ENCODE assay signal across 8 cellular contexts in the genomic region with DNA sequence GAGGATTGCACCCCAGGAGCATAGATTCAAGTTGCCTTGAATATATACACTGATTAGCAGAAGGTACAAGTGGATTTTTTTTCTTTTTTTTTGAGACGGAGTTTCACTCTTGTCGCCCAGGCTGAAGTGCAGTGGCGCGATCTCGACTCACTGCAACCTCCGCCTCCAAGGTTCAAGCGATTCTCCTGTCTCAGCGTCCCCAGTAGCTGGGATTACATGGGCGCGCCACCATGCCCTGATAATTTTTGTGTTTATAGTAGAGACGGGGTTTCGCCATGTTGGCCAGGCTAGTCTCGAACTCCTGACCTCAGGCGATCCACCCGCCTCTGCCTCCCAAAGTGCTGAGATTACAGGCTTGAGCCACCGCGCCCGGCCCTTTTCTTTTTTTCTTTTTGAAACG. TPM values are rescaled to one million over a fixed set of nuclear protein-coding genes. Genes with fewer than 3 reads are reported as not detected.
DNase-seq lines count a peak whose midpoint lies in the region; ATAC-seq and TF ChIP-seq lines count a peak whose summit lies in the region.
"Not testable (repeated sequence)": the region's sequence is repeated elsewhere in the genome, so short reads cannot be mapped to it uniquely, and the experiment has no call there.

No MANE protein-coding gene starts in this region.

- H3K27me3 Mint-ChIP-seq in CD8-positive, alpha-beta memory T cell; activated CD4-positive, alpha-beta memory T cell treated with anti-CD3 and anti-CD28 coated beads for 36 hours; memory B cell: not testable (repeated sequence)

- peak overlapping the region; percentile 99 to 100 (median 99) for H3K4me3 Mint-ChIP-seq in CD8-positive, alpha-beta memory T cell
- H3K4me3 Mint-ChIP-seq in activated CD4-positive, alpha-beta memory T cell treated with anti-CD3 and anti-CD28 coated beads for 36 hours = peak overlapping the region; percentile 97
- peak overlapping the region; percentile 99 for H3K4me3 Mint-ChIP-seq in memory B cell

- POLR2A ChIA-PET in CD8-positive, alpha-beta memory T cell (lab: Charles Lee) = interaction anchor here (0.9 to 1.6 kb wide), 2 partner anchors 188 to 543 kb away, joined by 3 to 6 read pairs; no protein-coding TSS in a partner anchor
- POLR2A ChIA-PET in activated CD4-positive, alpha-beta memory T cell treated with anti-CD3 and anti-CD28 coated beads for 36 hours (lab: Charles Lee) = interaction anchor here (0.7 to 1.7 kb wide), 6 partner anchors 9 to 544 kb away, joined by 3 to 10 read pairs (median 3); partner anchors contain the start of genes PRKCD and SELENOK

- peak overlapping the region; percentile 87 for H3K27ac ChIP-seq in CD8-positive, alpha-beta memory T cell (ENCODE audit: low read depth, low read length)
- peak overlapping the region; percentile 97 to 98 for H3K27ac ChIP-seq in breast epithelium
- H3K27ac ChIP-seq in prostate gland = peak overlapping the region; percentile 83 to 91
- peak overlapping the region; percentile 93 to 97 (median 95) for H3K27ac ChIP-seq in transverse colon

- peak overlapping the region; percentile 84 for H3K4me2 ChIP-seq in Loucy (ENCODE audit: low read depth, low read length, poor library complexity, severe bottlenecking)

- H3K27ac Mint-ChIP-seq in CD8-positive, alpha-beta memory T cell = peak overlapping the region; percentile 97 to 100 (median 99)
- H3K27ac Mint-ChIP-seq in activated CD4-positive, alpha-beta memory T cell treated with anti-CD3 and anti-CD28 coated beads for 36 hours = peak overlapping the region; percentile 90
- H3K27ac Mint-ChIP-seq in memory B cell = peak overlapping the region; percentile 99

- not testable (repeated sequence) for H3K9me3 ChIP-seq in CD8-positive, alpha-beta memory T cell (ENCODE audit: low read length); Loucy (ENCODE audit: insufficient read depth, low read depth, low read length); breast epithelium; prostate gland; transverse colon

- H3K27me3 ChIP-seq in CD8-positive, alpha-beta memory T cell (ENCODE audit: insufficient read depth, low read length, poor library complexity, severe bottlenecking); Loucy (ENCODE audit: insufficient read depth, low read length, poor library complexity, severe bottlenecking); breast epithelium; prostate gland (replicated peaks; ENCODE audit: insufficient read depth); transverse colon: not testable (repeated sequence)

- CTCF ChIA-PET in CD8-positive, alpha-beta memory T cell (lab: Charles Lee) = interaction anchor here (1.2 kb wide), 1 partner anchor 9 kb away, joined by 5 read pairs; no protein-coding TSS in a partner anchor
- CTCF ChIA-PET in activated CD4-positive, alpha-beta memory T cell treated with anti-CD3 and anti-CD28 coated beads for 36 hours (lab: Charles Lee) = interaction anchor here (0.9 to 1.3 kb wide), 2 partner anchors 9 to 50 kb away, joined by 3 read pairs; no protein-coding TSS in a partner anchor

- H3K9me2 ChIP-seq in Loucy (replicated peaks; ENCODE audit: low read depth, low read length) = not testable (repeated sequence)

- TF ChIP-seq EP300 in transverse colon (IDR thresholded peaks at IDR 0.05; ENCODE audit: low read depth) = not testable (repeated sequence)

- peaks cover 41% of the 10 kb centered on the region for H3K79me2 ChIP-seq in Loucy (ENCODE audit: insufficient read depth, low read length)

- H3K4me3 ChIP-seq in CD8-positive, alpha-beta memory T cell (ENCODE audit: low read length) = peak overlapping the region; percentile 79
- H3K4me3 ChIP-seq in Loucy (ENCODE audit: low read length, poor library complexity, severe bottlenecking) = peak overlapping the region; percentile 84
- peak overlapping the region; percentile 92 to 99 (median 94) for H3K4me3 ChIP-seq in breast epithelium
- H3K4me3 ChIP-seq in fibroblast of the aortic adventitia (ENCODE audit: low read depth, low read length) = peak overlapping the region; percentile 69
- H3K4me3 ChIP-seq in prostate gland = peak overlapping the region; percentile 81 to 87
- H3K4me3 ChIP-seq in transverse colon = peak overlapping the region in 3 of 4 donors; percentile 76 to 91 (median 89)

- H3K4me1 Mint-ChIP-seq in CD8-positive, alpha-beta memory T cell = peaks cover 36 to 47% (median 43%) of the 10 kb centered on the region in 3 donors
- H3K4me1 Mint-ChIP-seq in activated CD4-positive, alpha-beta memory T cell treated with anti-CD3 and anti-CD28 coated beads for 36 hours (ENCODE audit: low read depth) = peaks cover 20% of the 10 kb centered on the region
- not testable (repeated sequence) for H3K4me1 Mint-ChIP-seq in memory B cell

- not testable (repeated sequence) for ATAC-seq in memory B cell (ENCODE audit: low read depth)

- 87% methylated on average over 19 of the region's 19 CpGs for WGBS in prostate gland
- 84 to 88% methylated on average over 19 of the region's 19 CpGs for WGBS in transverse colon (ENCODE audit: low coverage in 1 of 2), 2 donors

- intact Hi-C loops in activated CD4-positive, alpha-beta memory T cell treated with anti-CD3 and anti-CD28 coated beads for 36 hours (cut with micrococcal nuclease) = loop anchor here (10.0 kb wide), 1 partner anchor 233 kb away; no protein-coding TSS in a partner anchor
- intact Hi-C loops in breast epithelium (cut with DNase I; ENCODE audit: low total_unique reads) = not testable (repeated sequence)
- intact Hi-C loops in prostate gland (cut with DNase I) (loop anchor here (10.0 kb wide), 1 partner anchor 123 kb away; no protein-coding TSS in a partner anchor), transverse colon (cut with DNase I; ENCODE audit: low total_unique reads) (loop anchor here (10.0 kb wide), 1 partner anchor 233 kb away; no protein-coding TSS in a partner anchor)

- H3K9me3 Mint-ChIP-seq in CD8-positive, alpha-beta memory T cell; activated CD4-positive, alpha-beta memory T cell treated with anti-CD3 and anti-CD28 coated beads for 36 hours; memory B cell: not testable (repeated sequence)

- not testable (repeated sequence) for TF ChIP-seq POLR2A in breast epithelium (IDR thresholded peaks at IDR 0.05); prostate gland (IDR thresholded peaks at IDR 0.05); transverse colon (IDR thresholded peaks at IDR 0.05)

- not testable (repeated sequence) for H3K36me3 ChIP-seq in CD8-positive, alpha-beta memory T cell (ENCODE audit: insufficient read depth, low read length); Loucy (ENCODE audit: insufficient read depth, low read length); breast epithelium; prostate gland; transverse colon

- TF ChIP-seq CTCF in Loucy (conservative IDR thresholded peaks at IDR 0.05; ENCODE audit: low read length); breast epithelium (IDR thresholded peaks at IDR 0.05); fibroblast of the aortic adventitia (IDR thresholded peaks at IDR 0.05; ENCODE audit: insufficient read depth, low read length); prostate gland (IDR thresholded peaks at IDR 0.05); transverse colon (IDR thresholded peaks at IDR 0.05): not testable (repeated sequence)

- DNase-seq in CD8-positive, alpha-beta memory T cell; activated CD4-positive, alpha-beta memory T cell treated with anti-CD3 and anti-CD28 coated beads for 36 hours; breast epithelium (ENCODE audit: low spot score in 2 of 2); fibroblast of the aortic adventitia (ENCODE audit: low read depth); memory B cell (ENCODE audit: low spot score in 2 of 2); prostate gland (ENCODE audit: low spot score); transverse colon: not testable (repeated sequence)

- not testable (repeated sequence) for H3F3A ChIP-seq in Loucy (ENCODE audit: low read depth)

- peaks cover 21% of the 10 kb centered on the region for H4K20me1 ChIP-seq in Loucy (ENCODE audit: insufficient read depth, low read length, poor library complexity, severe bottlenecking)

- H3K4me1 ChIP-seq in CD8-positive, alpha-beta memory T cell (ENCODE audit: insufficient read depth, low read length) = peaks cover 29% of the 10 kb centered on the region
- H3K4me1 ChIP-seq in Loucy (ENCODE audit: insufficient read depth, low read length, poor library complexity, severe bottlenecking) (peaks cover 34% of the 10 kb centered on the region), transverse colon (peaks cover 10 to 38% (median 22%) of the 10 kb centered on the region in 4 donors)
- H3K4me1 ChIP-seq in breast epithelium; prostate gland (replicated peaks): not testable (repeated sequence)

- in situ Hi-C loops in transverse colon (cut with MboI; ENCODE audit: low pct_ligation_motif_present in 1 of 4, low pct_unique_long_range_greater_than_20kb in 1 of 4, low sequenced_read_pairs in 3 of 4) = loop anchor here in 1 of 4 donors (25.0 kb wide), 1 partner anchor 539 kb away; the partner anchor contains the start of genes ACTR8 and SELENOK

- peak overlapping the region; percentile 84 for H3K9ac ChIP-seq in Loucy (ENCODE audit: low read depth, low read length, poor library complexity, severe bottlenecking)

- H3K36me3 Mint-ChIP-seq in CD8-positive, alpha-beta memory T cell = peaks cover 0 to 24% (median 0%) of the 10 kb centered on the region in 3 donors
- H3K36me3 Mint-ChIP-seq in activated CD4-positive, alpha-beta memory T cell treated with anti-CD3 and anti-CD28 coated beads for 36 hours; memory B cell: not testable (repeated sequence)

- H2AFZ ChIP-seq in Loucy (ENCODE audit: low read length) = peak overlapping the region; percentile 97

RNA-seq across cellular contexts. Expression of gene DCP1A, which starts 0.8 kb away (rescaled TPM):
- 10 to 100 TPM; 40.1 to 40.2 TPM for total RNA-seq in CD8-positive, alpha-beta memory T cell
- 82.4 TPM for polyA plus RNA-seq in CD8-positive, alpha-beta memory T cell
- 10 to 100 TPM; 32.0 to 32.7 TPM for total RNA-seq in activated CD4-positive, alpha-beta memory T cell treated with anti-CD3 and anti-CD28 coated beads for 36 hours
- total RNA-seq in breast epithelium (10 to 100 TPM; 21.9 to 26.2 (median 24.9) TPM), fibroblast of the aortic adventitia (ENCODE audit: low replicate concordance) (13.1 and 16.4 TPM in 2 replicates), prostate gland (10 to 100 TPM; 13.0 to 33.0 TPM), transverse colon (10 to 100 TPM; 11.6 to 22.4 (median 17.2) TPM)
